25 cellular contexts compared by ENCODE assay signal in the genomic region with DNA sequence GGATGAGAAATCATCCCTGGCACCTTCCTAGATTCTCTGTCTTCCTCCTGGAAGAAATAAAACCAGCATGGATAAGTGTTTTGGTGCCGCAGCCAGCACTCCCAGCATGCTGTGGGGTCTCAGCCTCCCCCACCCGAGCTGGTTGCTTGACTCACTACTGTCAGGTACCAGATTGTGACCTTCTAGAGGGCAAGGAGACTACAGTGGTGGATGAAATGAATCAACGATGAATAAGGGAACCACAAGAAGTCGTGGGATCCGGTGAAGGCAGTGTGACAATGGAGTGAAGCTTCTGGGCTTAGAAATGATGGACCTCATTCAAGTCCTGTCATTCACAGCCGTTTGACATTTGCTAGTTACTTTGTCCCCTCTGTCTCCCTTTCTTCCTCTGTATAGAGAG. TPM values are rescaled to one million over a fixed set of nuclear protein-coding genes. Genes with fewer than 3 reads are reported as not detected.
"Had no signal": no experiment of that assay in that cellular context is flagged by ENCODE, and none has a peak within 500 bp of the region (broad histone marks: within the 10 kb centered on the region; RNA-seq: fewer than 3 reads in every experiment).

No MANE protein-coding gene starts in this region.

- H3K27ac ChIP-seq: lower lobe of right lung, pancreas, right lobe of liver, testis, tibial artery had no signal

- ATAC-seq: effector memory CD8-positive, alpha-beta T cell; left colon; lower lobe of right lung; naive thymus-derived CD8-positive, alpha-beta T cell; pancreas; right lobe of liver; stimulated activated naive B cell treated with anti-CD40 and anti-IgM and Interleukin-4, amounts not matched to agents 10 μg/mL and 1 μg/mL and 100 μg/mL, for 72 hours had no signal

- H3K27ac Mint-ChIP-seq: effector memory CD8-positive, alpha-beta T cell; immature natural killer cell; stimulated activated naive B cell treated with anti-CD40 and anti-IgM and Interleukin-4, amounts not matched to agents 10 μg/mL and 1 μg/mL and 100 μg/mL, for 72 hours; type B pancreatic cell had no signal

- H3K4me1 ChIP-seq: lower lobe of right lung, pancreas, right lobe of liver, testis, tibial artery had no signal

- H3K9me3 ChIP-seq: lower lobe of right lung, pancreas, right lobe of liver, testis, tibial artery had no signal

- H3K4me1 Mint-ChIP-seq: immature natural killer cell; naive thymus-derived CD8-positive, alpha-beta T cell; stimulated activated naive B cell treated with anti-CD40 and anti-IgM and Interleukin-4, amounts not matched to agents 10 μg/mL and 1 μg/mL and 100 μg/mL, for 72 hours had no signal

- DNase-seq: cerebellar nuclear complex; cortex of kidney; effector memory CD8-positive, alpha-beta T cell; erythroblast; hypothalamus; immature natural killer cell; islet precursor cell; kidney glomerular epithelial cell; left colon; left ventricle myocardium superior; lower lobe of right lung; naive thymus-derived CD8-positive, alpha-beta T cell; occipital lobe; pancreas; retina; right lobe of liver; small intestine; stimulated activated CD4-positive, alpha-beta T cell treated with anti-CD3 and anti-CD28 coated beads, Interleukin-15, amount 100 ng/mL, for 24 hours; stimulated activated CD4-positive, alpha-beta T cell treated with anti-CD3 and anti-CD28 coated beads, Interleukin-4, amount 100 ng/mL, for 24 hours; stimulated activated naive B cell treated with anti-CD40 and anti-IgM and Interleukin-4, amounts not matched to agents 10 μg/mL and 1 μg/mL and 100 μg/mL, for 72 hours; substantia nigra; testis; tibial artery had no signal

- H3K4me3 Mint-ChIP-seq: effector memory CD8-positive, alpha-beta T cell; immature natural killer cell; naive thymus-derived CD8-positive, alpha-beta T cell; stimulated activated naive B cell treated with anti-CD40 and anti-IgM and Interleukin-4, amounts not matched to agents 10 μg/mL and 1 μg/mL and 100 μg/mL, for 72 hours; type B pancreatic cell had no signal

- H3K4me3 ChIP-seq: lower lobe of right lung, pancreas, right lobe of liver, testis, tibial artery had no signal

- H3K27me3 ChIP-seq: pancreas, right lobe of liver, testis, tibial artery had no signal

- H3K36me3 ChIP-seq: lower lobe of right lung, pancreas, right lobe of liver, tibial artery had no signal

- H3K36me3 Mint-ChIP-seq: immature natural killer cell; naive thymus-derived CD8-positive, alpha-beta T cell; stimulated activated naive B cell treated with anti-CD40 and anti-IgM and Interleukin-4, amounts not matched to agents 10 μg/mL and 1 μg/mL and 100 μg/mL, for 72 hours; type B pancreatic cell had no signal

- H3K9me3 Mint-ChIP-seq: naive thymus-derived CD8-positive, alpha-beta T cell; type B pancreatic cell had no signal

RNA-seq across cellular contexts. Expression of gene SLCO3A1, which starts 50.2 kb away (rescaled TPM):
- total RNA-seq: myocyte had no signal
